Comparison of ENCODE assay signal across 14 cellular contexts in the genomic region with DNA sequence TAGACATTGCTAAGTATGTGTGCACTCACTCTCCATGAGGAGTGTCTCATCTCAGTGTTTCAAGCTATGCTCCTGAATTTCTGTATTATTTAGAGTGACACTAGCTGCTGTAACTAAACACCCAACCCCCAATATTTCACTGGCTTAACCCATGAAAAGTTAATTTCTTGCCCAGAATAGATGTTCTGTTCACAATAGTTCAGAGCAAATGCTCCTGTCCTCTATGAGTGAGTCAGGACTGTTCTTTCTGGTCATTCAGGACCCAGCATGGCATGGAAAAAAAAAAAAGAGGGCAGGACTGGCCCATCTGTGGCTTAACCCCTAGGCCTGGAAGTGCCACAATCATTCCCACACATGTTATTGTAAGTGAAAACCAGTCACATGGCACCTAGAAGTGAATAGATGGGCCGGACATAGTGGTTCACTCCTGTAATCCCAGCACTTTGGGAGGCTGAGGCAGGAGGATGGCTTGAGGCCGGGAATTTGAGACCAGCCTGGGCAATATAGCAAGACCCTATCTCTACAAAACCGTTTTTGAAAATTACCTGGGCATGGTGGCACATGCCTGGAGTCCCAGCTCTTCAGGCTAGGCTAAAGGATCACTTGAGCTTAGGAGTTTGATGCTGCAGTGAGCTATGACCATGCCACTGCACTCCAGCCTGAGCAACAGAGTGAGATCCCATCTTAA.
"Had no signal": no experiment of that assay in that cellular context is flagged by ENCODE, and none has a peak within 500 bp of the region (broad histone marks: within the 10 kb centered on the region; RNA-seq: fewer than 3 reads in every experiment).

No MANE protein-coding gene starts in this region.

- H3K36me3 ChIP-seq: adrenal gland, suprapubic skin, upper lobe of left lung had no signal

- H3K4me3 ChIP-seq: adrenal gland, coronary artery, suprapubic skin, upper lobe of left lung had no signal

- H3K9me3 ChIP-seq: adrenal gland, suprapubic skin, upper lobe of left lung had no signal

- H3K4me1 ChIP-seq: adrenal gland had no signal

- DNase-seq: activated naive CD4-positive, alpha-beta T cell treated with anti-CD3 and anti-CD28 coated beads, Interleukin-2, amount 50 U/mL, for 16 hours; activated T-cell treated with anti-CD3 and anti-CD28 coated beads, Interleukin-2, amount 50 U/mL, for 1 hour; central memory CD4-positive, alpha-beta T cell; erythroblast; hypothalamus; stimulated activated CD4-positive, alpha-beta T cell treated with anti-CD3 and anti-CD28 coated beads, Interleukin-4, amount 100 ng/mL, for 1 hour; stimulated activated CD8-positive, alpha-beta memory T cell treated with anti-CD3 and anti-CD28 coated beads, Interleukin-4, amount 100 ng/mL, for 48 hours; stimulated activated naive CD8-positive, alpha-beta T cell treated with anti-CD3 and anti-CD28 coated beads, Interleukin-15, Interleukin-2, amounts not matched to agents 100 U/mL and 50 U/mL, for 24 hours had no signal

- H3K27ac ChIP-seq: adrenal gland, coronary artery, suprapubic skin had no signal

- ATAC-seq: right cardiac atrium; stimulated activated naive CD8-positive, alpha-beta T cell treated with anti-CD3 and anti-CD28 coated beads, Interleukin-15, Interleukin-2, amounts not matched to agents 100 U/mL and 50 U/mL, for 24 hours had no signal

- H3K9ac ChIP-seq: parathyroid adenoma had no signal

- H3K27me3 ChIP-seq: adrenal gland, suprapubic skin, upper lobe of left lung had no signal
